Comparison of ENCODE assay signal across 8 cellular contexts in genomic region chr5:176389114-176389768, GRCh38.
DNase-seq lines count a peak whose midpoint lies in the region; ATAC-seq lines count a peak whose summit lies in the region.

No MANE protein-coding gene starts in this region.

- peaks cover 2% of the 10 kb centered on the region for H3K4me1 ChIP-seq in iPS-15b (ENCODE audit: control insufficient read depth, insufficient read depth, low read length)

- peaks cover 30% of the 10 kb centered on the region for H3K4me1 Mint-ChIP-seq in activated naive CD8-positive, alpha-beta T cell (ENCODE audit: low read depth)
- H3K4me1 Mint-ChIP-seq in stimulated activated memory B cell treated with anti-CD40 and anti-IgM and Interleukin-4, amounts not matched to agents 10 μg/mL and 1 μg/mL and 100 μg/mL, for 72 hours: peaks cover 44% of the 10 kb centered on the region

- peaks cover 20% of the 10 kb centered on the region for H3K36me3 ChIP-seq in iPS-15b (ENCODE audit: control insufficient read depth, insufficient read depth, low read length)

- peak; percentile 57 for DNase-seq in COR-L47 (lab: John Stamatoyannopoulos, UW)
- DNase-seq in stimulated activated CD4-positive, alpha-beta T cell treated with anti-CD3 and anti-CD28 coated beads, Interleukin-12 subunit alpha, Interleukin-12 subunit beta, amount 100 ng/mL, for 4 hours: no peak
- DNase-seq in NCI-H1436 treated with DMSO at 0.1 percent for 48 hours (lab: John Stamatoyannopoulos, UW): no peak

- peak overlapping the region; percentile 100 for H3K4me3 Mint-ChIP-seq in activated naive CD8-positive, alpha-beta T cell
- H3K4me3 Mint-ChIP-seq in stimulated activated memory B cell treated with anti-CD40 and anti-IgM and Interleukin-4, amounts not matched to agents 10 μg/mL and 1 μg/mL and 100 μg/mL, for 72 hours: peak overlapping the region; percentile 98

- H3K27me3 ChIP-seq in iPS-15b (ENCODE audit: control insufficient read depth, insufficient read depth, low read length): no peaks in the 10 kb centered on the region

- H3K27ac Mint-ChIP-seq in activated naive CD8-positive, alpha-beta T cell: peak overlapping the region; percentile 100
- peak overlapping the region; percentile 97 for H3K27ac Mint-ChIP-seq in stimulated activated memory B cell treated with anti-CD40 and anti-IgM and Interleukin-4, amounts not matched to agents 10 μg/mL and 1 μg/mL and 100 μg/mL, for 72 hours

- peaks cover 12% of the 10 kb centered on the region for H3K36me3 Mint-ChIP-seq in activated naive CD8-positive, alpha-beta T cell
- H3K36me3 Mint-ChIP-seq in stimulated activated memory B cell treated with anti-CD40 and anti-IgM and Interleukin-4, amounts not matched to agents 10 μg/mL and 1 μg/mL and 100 μg/mL, for 72 hours: peaks cover 50% of the 10 kb centered on the region

- ATAC-seq in GM19452 (IDR thresholded peaks at IDR 0.05; ENCODE audit: unreplicated experiment) (peak; percentile 42), HG03521 (IDR thresholded peaks at IDR 0.05; ENCODE audit: unreplicated experiment) (peak; percentile 23)
- peak; percentile 59 for ATAC-seq in stimulated activated memory B cell treated with anti-CD40 and anti-IgM and Interleukin-4, amounts not matched to agents 10 μg/mL and 1 μg/mL and 100 μg/mL, for 72 hours

- H3K27me3 Mint-ChIP-seq in activated naive CD8-positive, alpha-beta T cell: no peaks in the 10 kb centered on the region
- no peaks in the 10 kb centered on the region for H3K27me3 Mint-ChIP-seq in stimulated activated memory B cell treated with anti-CD40 and anti-IgM and Interleukin-4, amounts not matched to agents 10 μg/mL and 1 μg/mL and 100 μg/mL, for 72 hours

- H3K9me3 Mint-ChIP-seq in activated naive CD8-positive, alpha-beta T cell (ENCODE audit: low read depth): no peaks in the 10 kb centered on the region
- no peaks in the 10 kb centered on the region for H3K9me3 Mint-ChIP-seq in stimulated activated memory B cell treated with anti-CD40 and anti-IgM and Interleukin-4, amounts not matched to agents 10 μg/mL and 1 μg/mL and 100 μg/mL, for 72 hours

- no peaks in the 10 kb centered on the region for H3K9me3 ChIP-seq in iPS-15b (ENCODE audit: control insufficient read depth, insufficient read depth, low read length)

- H3K4me3 ChIP-seq in iPS-15b (ENCODE audit: low read depth, low read length): peak overlapping the region; percentile 95

- peak overlapping the region; percentile 89 for H3K9ac ChIP-seq in iPS-15b (ENCODE audit: low read depth, low read length)
